Comparison of ENCODE assay signal across 17 cellular contexts in genomic region chr2:129379411-129379810, GRCh38.
DNase-seq lines count a peak whose midpoint lies in the region; ATAC-seq and TF ChIP-seq lines count a peak whose summit lies in the region.
"Had no signal": no experiment of that assay in that cellular context is flagged by ENCODE, and none has a peak within 500 bp of the region (broad histone marks: within the 10 kb centered on the region; RNA-seq: fewer than 3 reads in every experiment).

No MANE protein-coding gene starts in this region.

- H3K27ac ChIP-seq in thyroid gland: no peak overlapping the region
- H3K27ac ChIP-seq: upper lobe of left lung had no signal

- no peak overlapping the region for H3K4me3 Mint-ChIP-seq in effector memory CD8-positive, alpha-beta T cell
- H3K4me3 Mint-ChIP-seq: activated CD4-positive, alpha-beta T cell treated with anti-CD3 and anti-CD28 coated beads, Interleukin-2, amount 10 ng/mL, durations not matched to agents 24 days and 14 days; activated T-cell treated with anti-CD3 and anti-CD28 coated beads, Interleukin-2, amount 50 U/mL, for 4 hours; CD4-positive, CD25-positive, alpha-beta regulatory T cell had no signal

- intact Hi-C loops in thyroid gland (cut with DNase I): no loop called here

- DNase-seq in GM06990 (ENCODE audit: extremely low read depth, insufficient read length) (peak; percentile 55), thyroid gland (no peak)
- no peak for DNase-seq in effector memory CD8-positive, alpha-beta T cell
- no peak for DNase-seq in activated effector memory CD4-positive, alpha-beta T cell treated with Interleukin-2 at 50 U/mL for 16 hours
- DNase-seq: activated CD4-positive, alpha-beta T cell treated with anti-CD3 and anti-CD28 coated beads, Interleukin-2, amount 10 ng/mL, durations not matched to agents 24 days and 14 days; activated T-cell treated with anti-CD3 and anti-CD28 coated beads, Interleukin-2, amount 50 U/mL, for 4 hours; CD4-positive, CD25-positive, alpha-beta regulatory T cell; mesendoderm; right cardiac atrium; SIG-M5; T1000 had no signal

- H3K4me3 ChIP-seq in GM06990 (replicated peaks; ENCODE audit: low read depth, low read length) (no peak overlapping the region), thyroid gland (replicated peaks in 1 of 3) (no peak overlapping the region)
- H3K4me3 ChIP-seq: upper lobe of left lung had no signal

- H3K36me3 ChIP-seq in GM06990 (ENCODE audit: control insufficient read depth, insufficient read depth, low read length): no peaks in the 10 kb centered on the region
- H3K36me3 ChIP-seq in thyroid gland: no peaks in the 10 kb centered on the region
- H3K36me3 ChIP-seq: upper lobe of left lung had no signal

- no peak overlapping the region for H3K27ac Mint-ChIP-seq in effector memory CD8-positive, alpha-beta T cell
- H3K27ac Mint-ChIP-seq: activated CD4-positive, alpha-beta T cell treated with anti-CD3 and anti-CD28 coated beads, Interleukin-2, amount 10 ng/mL, durations not matched to agents 24 days and 14 days; CD4-positive, CD25-positive, alpha-beta regulatory T cell had no signal

- peaks cover 0 to 3% of the 10 kb centered on the region in 2 donors for H3K4me1 Mint-ChIP-seq in effector memory CD8-positive, alpha-beta T cell (ENCODE audit: low read depth in 2 of 2)
- H3K4me1 Mint-ChIP-seq: activated CD4-positive, alpha-beta T cell treated with anti-CD3 and anti-CD28 coated beads, Interleukin-2, amount 10 ng/mL, durations not matched to agents 24 days and 14 days; CD4-positive, CD25-positive, alpha-beta regulatory T cell had no signal

- H3K27me3 Mint-ChIP-seq in effector memory CD8-positive, alpha-beta T cell: no peaks in the 10 kb centered on the region
- H3K27me3 Mint-ChIP-seq: activated CD4-positive, alpha-beta T cell treated with anti-CD3 and anti-CD28 coated beads, Interleukin-2, amount 10 ng/mL, durations not matched to agents 24 days and 14 days; CD4-positive, CD25-positive, alpha-beta regulatory T cell had no signal

- no peak for TF ChIP-seq POLR2A in thyroid gland (IDR thresholded peaks at IDR 0.05)

- H3K9me3 ChIP-seq in thyroid gland: no peaks in the 10 kb centered on the region

- H3K4me1 ChIP-seq in thyroid gland: no peaks in the 10 kb centered on the region
- H3K4me1 ChIP-seq: upper lobe of left lung had no signal

- TF ChIP-seq CTCF in GM06990 (IDR thresholded peaks at IDR 0.05; ENCODE audit: insufficient read depth, low read length, poor library complexity, severe bottlenecking) (no peak), thyroid gland (IDR thresholded peaks at IDR 0.05) (no peak)

- H3K36me3 Mint-ChIP-seq in effector memory CD8-positive, alpha-beta T cell (ENCODE audit: insufficient read depth): no peaks in the 10 kb centered on the region
- H3K36me3 Mint-ChIP-seq: CD4-positive, CD25-positive, alpha-beta regulatory T cell had no signal

- H3K9me3 Mint-ChIP-seq in effector memory CD8-positive, alpha-beta T cell: no peaks in the 10 kb centered on the region
- H3K9me3 Mint-ChIP-seq: activated CD4-positive, alpha-beta T cell treated with anti-CD3 and anti-CD28 coated beads, Interleukin-2, amount 10 ng/mL, durations not matched to agents 24 days and 14 days had no signal

- no peaks in the 10 kb centered on the region for H3K27me3 ChIP-seq in GM06990 (replicated peaks; ENCODE audit: control insufficient read depth, insufficient read depth, low read length)
- H3K27me3 ChIP-seq in thyroid gland: no peaks in the 10 kb centered on the region
- H3K27me3 ChIP-seq: upper lobe of left lung had no signal

- ATAC-seq in GM19023 (IDR thresholded peaks at IDR 0.05; ENCODE audit: unreplicated experiment) (peak; percentile 47), HG02642 (IDR thresholded peaks at IDR 0.05; ENCODE audit: poor library complexity, unreplicated experiment) (peak; percentile 56), HG03378 (IDR thresholded peaks at IDR 0.05; ENCODE audit: unreplicated experiment) (peak; percentile 58), HG02571 (IDR thresholded peaks at IDR 0.05; ENCODE audit: unreplicated experiment) (no peak)
- ATAC-seq in effector memory CD8-positive, alpha-beta T cell (replicated peaks): no peak
- ATAC-seq: activated T-cell treated with anti-CD3 and anti-CD28 coated beads, Interleukin-2, amount 50 U/mL, for 4 hours; HepG2; right cardiac atrium had no signal

- 48 to 68% methylated on average over 3 of the region's 3 CpGs for whole genome bisulfite sequencing in thyroid gland, 2 donors

Comparison
In these comparisons a context has a peak if more than half of its experiments do, and no peak if none do; other contexts are left out.
1. ATAC-seq: peak in GM19023 (single experiment), HG02642 (single experiment) and HG03378 (single experiment); none in HG02571 (single experiment) and effector memory CD8-positive, alpha-beta T cell (single experiment).